In the genomic region with DNA sequence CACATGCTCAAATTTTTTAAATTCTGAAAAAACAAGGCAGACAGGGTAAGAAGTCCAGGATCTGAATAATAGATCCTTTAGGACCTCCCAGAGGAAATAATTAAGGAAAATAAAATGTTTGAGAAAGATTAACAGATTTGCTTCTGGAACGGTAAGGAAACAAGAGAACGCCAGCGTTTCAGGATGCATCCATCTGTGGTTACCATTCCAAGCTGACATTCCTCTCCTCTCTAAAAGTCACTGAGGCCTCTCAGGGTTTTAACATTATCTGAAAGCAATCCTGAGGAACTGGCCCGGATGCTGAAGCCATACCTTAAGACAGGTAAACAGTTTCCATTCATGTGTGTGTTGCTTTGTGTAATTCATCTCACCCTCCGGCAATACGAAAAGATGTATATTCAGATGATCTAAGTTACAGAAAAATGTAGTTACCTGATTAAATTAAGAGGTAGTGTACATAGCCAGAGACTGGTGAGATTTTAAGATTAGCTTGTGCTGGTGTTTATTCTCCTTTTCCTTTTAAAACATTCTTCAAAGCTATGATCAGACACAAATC, we compare ENCODE assay signal across 1 cellular context.
TF ChIP-seq lines count a peak whose summit lies in the region.

No MANE protein-coding gene starts in this region.

TF ChIP-seq in SK-N-SH, 30 proteins besides CTCF, POLR2A, EP300 and RAD21:
- TF ChIP-seq, protein P1, sequence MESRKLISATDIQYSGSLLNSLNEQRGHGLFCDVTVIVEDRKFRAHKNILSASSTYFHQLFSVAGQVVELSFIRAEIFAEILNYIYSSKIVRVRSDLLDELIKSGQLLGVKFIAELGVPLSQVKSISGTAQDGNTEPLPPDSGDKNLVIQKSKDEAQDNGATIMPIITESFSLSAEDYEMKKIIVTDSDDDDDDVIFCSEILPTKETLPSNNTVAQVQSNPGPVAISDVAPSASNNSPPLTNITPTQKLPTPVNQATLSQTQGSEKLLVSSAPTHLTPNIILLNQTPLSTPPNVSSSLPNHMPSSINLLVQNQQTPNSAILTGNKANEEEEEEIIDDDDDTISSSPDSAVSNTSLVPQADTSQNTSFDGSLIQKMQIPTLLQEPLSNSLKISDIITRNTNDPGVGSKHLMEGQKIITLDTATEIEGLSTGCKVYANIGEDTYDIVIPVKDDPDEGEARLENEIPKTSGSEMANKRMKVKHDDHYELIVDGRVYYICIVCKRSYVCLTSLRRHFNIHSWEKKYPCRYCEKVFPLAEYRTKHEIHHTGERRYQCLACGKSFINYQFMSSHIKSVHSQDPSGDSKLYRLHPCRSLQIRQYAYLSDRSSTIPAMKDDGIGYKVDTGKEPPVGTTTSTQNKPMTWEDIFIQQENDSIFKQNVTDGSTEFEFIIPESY (IDR thresholded peaks at IDR 0.05; ENCODE audit: borderline replicate concordance, low read depth), result no peak
- TF ChIP-seq POLR2AphosphoS5 (IDR thresholded peaks at IDR 0.05; ENCODE audit: low read depth, low read length), result no peak
- TF ChIP-seq, protein P2, sequence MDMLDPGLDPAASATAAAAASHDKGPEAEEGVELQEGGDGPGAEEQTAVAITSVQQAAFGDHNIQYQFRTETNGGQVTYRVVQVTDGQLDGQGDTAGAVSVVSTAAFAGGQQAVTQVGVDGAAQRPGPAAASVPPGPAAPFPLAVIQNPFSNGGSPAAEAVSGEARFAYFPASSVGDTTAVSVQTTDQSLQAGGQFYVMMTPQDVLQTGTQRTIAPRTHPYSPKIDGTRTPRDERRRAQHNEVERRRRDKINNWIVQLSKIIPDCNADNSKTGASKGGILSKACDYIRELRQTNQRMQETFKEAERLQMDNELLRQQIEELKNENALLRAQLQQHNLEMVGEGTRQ (IDR thresholded peaks at IDR 0.05; ENCODE audit: borderline replicate concordance, low read depth, low read length), result no peak
- no peak for TF ChIP-seq GABPA (IDR thresholded peaks at IDR 0.05; ENCODE audit: low read depth)
- no peak for TF ChIP-seq TEAD4 (IDR thresholded peaks at IDR 0.05; ENCODE audit: borderline replicate concordance, insufficient read depth)
- no peak for TF ChIP-seq NRF1 (IDR thresholded peaks at IDR 0.05; ENCODE audit: low read depth, low read length)
- no peak for TF ChIP-seq YY1 (IDR thresholded peaks at IDR 0.05; ENCODE audit: low read depth)
- TF ChIP-seq JUND (IDR thresholded peaks at IDR 0.05), result no peak
- TF ChIP-seq, protein P3, sequence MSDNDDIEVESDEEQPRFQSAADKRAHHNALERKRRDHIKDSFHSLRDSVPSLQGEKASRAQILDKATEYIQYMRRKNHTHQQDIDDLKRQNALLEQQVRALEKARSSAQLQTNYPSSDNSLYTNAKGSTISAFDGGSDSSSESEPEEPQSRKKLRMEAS (IDR thresholded peaks at IDR 0.05; ENCODE audit: low read depth), result no peak
- TF ChIP-seq RXRA (IDR thresholded peaks at IDR 0.05; ENCODE audit: borderline replicate concordance, low read depth), result no peak
- no peak for TF ChIP-seq FOXJ3 (CRISPR knock-in tag; IDR thresholded peaks at IDR 0.05)
- no peak for TF ChIP-seq TCF12 (IDR thresholded peaks at IDR 0.05)
TF ChIP-seq in SK-N-SH: peak in this region for 0.
